Comparison of ENCODE assay signal across 20 cellular contexts in genomic region chrX:16578218-16578617, GRCh38.
DNase-seq lines count a peak whose midpoint lies in the region; TF ChIP-seq lines count a peak whose summit lies in the region.
"Had no signal": no experiment of that assay in that cellular context is flagged by ENCODE, and none has a peak within 500 bp of the region (broad histone marks: within the 10 kb centered on the region; RNA-seq: fewer than 3 reads in every experiment).

No MANE protein-coding gene starts in this region.

- no peak overlapping the region for H3K27ac ChIP-seq in esophagus muscularis mucosa (replicated peaks in 1 of 4)
- H3K27ac ChIP-seq in stomach = no peak overlapping the region
- H3K27ac ChIP-seq: ascending aorta, right lobe of liver had no signal

- peaks cover 7% of the 10 kb centered on the region for H3K36me3 ChIP-seq in iPS-15b (ENCODE audit: control insufficient read depth, insufficient read depth, low read length)
- no peaks in the 10 kb centered on the region for H3K36me3 ChIP-seq in esophagus muscularis mucosa
- no peaks in the 10 kb centered on the region for H3K36me3 ChIP-seq in stomach
- H3K36me3 ChIP-seq: ascending aorta, right lobe of liver had no signal

- 48% methylated on average over 2 of the region's 2 CpGs for WGBS in esophagus muscularis mucosa
- WGBS in stomach, 5 donors = 64 to 87% (median 78%) methylated on average over 2 of the region's 2 CpGs

- no peaks in the 10 kb centered on the region for H3K27me3 ChIP-seq in iPS-15b (ENCODE audit: control insufficient read depth, insufficient read depth, low read length)
- no peaks in the 10 kb centered on the region for H3K27me3 ChIP-seq in esophagus muscularis mucosa
- no peaks in the 10 kb centered on the region for H3K27me3 ChIP-seq in stomach
- H3K27me3 ChIP-seq: ascending aorta, right lobe of liver had no signal

- DNase-seq in AG08396 (ENCODE audit: low spot score) = peak; percentile 35
- peak; percentile 60 for DNase-seq in HT1080 (ENCODE audit: low read depth)
- DNase-seq in choroid plexus epithelial cell (ENCODE audit: low read depth) = peak; percentile 60
- no peak for DNase-seq in mucosa of gallbladder (ENCODE audit: low spot score)
- DNase-seq in esophagus muscularis mucosa (ENCODE audit: extremely low spot score) = no peak
- DNase-seq in stomach = no peak
- DNase-seq in HPDE6-E6E7 (ENCODE audit: extremely low spot score) = no peak
- DNase-seq: activated naive CD4-positive, alpha-beta T cell treated with Interleukin-2 at 50 U/mL for 16 hours; activated T-cell treated with anti-CD3 and anti-CD28 coated beads for 4 hours; CD8-positive, alpha-beta T cell; DND-41; MV-4-11; NCI-H2081 treated with DMSO at 0.1 percent for 48 hours; NCI-H526 treated with DMSO at 0.1 percent for 48 hours; nucleus accumbens; right lobe of liver; stimulated activated CD4-positive, alpha-beta T cell treated with anti-CD3 and anti-CD28 coated beads, Interleukin-1b, Interleukin-23, amount 100 ng/mL, for 48 hours; substantia nigra had no signal

- H3K9ac ChIP-seq in iPS-15b (ENCODE audit: low read depth, low read length) = peak overlapping the region; percentile 82

- intact Hi-C loops in esophagus muscularis mucosa (cut with DNase I) = no loop called here
- intact Hi-C loops in stomach (cut with DNase I; ENCODE audit: low total_unique reads) = no loop called here

- TF ChIP-seq CTCF in choroid plexus epithelial cell (conservative IDR thresholded peaks at IDR 0.05; ENCODE audit: low read depth, low read length) = no peak
- TF ChIP-seq CTCF in esophagus muscularis mucosa (IDR thresholded peaks at IDR 0.05) = no peak
- TF ChIP-seq CTCF in stomach (IDR thresholded peaks at IDR 0.05) = no peak

- H3K9me3 ChIP-seq in iPS-15b (ENCODE audit: control insufficient read depth, insufficient read depth, low read length) (peaks cover 3% of the 10 kb centered on the region), esophagus muscularis mucosa (peaks cover 0 to 8% (median 0%) of the 10 kb centered on the region in 4 donors), stomach (peaks cover 0 to 13% (median 2%) of the 10 kb centered on the region in 4 donors)
- H3K9me3 ChIP-seq: ascending aorta, right lobe of liver had no signal

- H3K4me1 ChIP-seq in iPS-15b (ENCODE audit: control insufficient read depth, insufficient read depth, low read length) (peaks cover 4% of the 10 kb centered on the region), esophagus muscularis mucosa (no peaks in the 10 kb centered on the region), stomach (no peaks in the 10 kb centered on the region)
- H3K4me1 ChIP-seq: ascending aorta, right lobe of liver had no signal

- TF ChIP-seq EP300 in esophagus muscularis mucosa (IDR thresholded peaks at IDR 0.05) = no peak
- no peak for TF ChIP-seq EP300 in stomach (IDR thresholded peaks at IDR 0.05)

- H3K4me3 ChIP-seq in choroid plexus epithelial cell (ENCODE audit: low read depth, low read length) = no peak overlapping the region
- peak overlapping the region; percentile 51 for H3K4me3 ChIP-seq in iPS-15b (ENCODE audit: low read depth, low read length)
- H3K4me3 ChIP-seq in esophagus muscularis mucosa = no peak overlapping the region
- H3K4me3 ChIP-seq in stomach = no peak overlapping the region
- H3K4me3 ChIP-seq: ascending aorta, right lobe of liver had no signal

- TF ChIP-seq POLR2A in esophagus muscularis mucosa (IDR thresholded peaks at IDR 0.05; ENCODE audit: low read depth) (no peak), stomach (IDR thresholded peaks at IDR 0.05) (no peak)

Comparison
In these comparisons a context has a peak if more than half of its experiments do, and no peak if none do; other contexts are left out.
1. DNase-seq: peak in AG08396 (single experiment), HT1080 (single experiment) and choroid plexus epithelial cell (single experiment); none in mucosa of gallbladder (single experiment), esophagus muscularis mucosa (single experiment), stomach (single experiment) and HPDE6-E6E7 (single experiment).